ENCODE assay signal across 1 cellular context in genomic region chr6:158799051-158799792, GRCh38.
TF ChIP-seq lines count a peak whose summit lies in the region.

No MANE protein-coding gene starts in this region.

TF ChIP-seq in HepG2, 621 proteins besides CTCF, POLR2A, EP300 and RAD21 (continued from another document and continues in another):
- peak; percentile 65 for TF ChIP-seq FOXP4 (CRISPR knock-in tag; IDR thresholded peaks at IDR 0.05)
- 0 out of 2 replicates have a peak, but pooled peaks have one; percentile 51 for TF ChIP-seq NFIC (IDR thresholded peaks at IDR 0.05; ENCODE audit: low read length)
- TF ChIP-seq ARID5B (CRISPR knock-in tag; IDR thresholded peaks at IDR 0.05) = peak; percentile 87
- TF ChIP-seq ZBED4 (CRISPR knock-in tag; IDR thresholded peaks at IDR 0.05; ENCODE audit: borderline replicate concordance) = no peak; the same call in 1 of the 2 replicates
- peak; percentile 38 for TF ChIP-seq TEAD3 (CRISPR knock-in tag; optimal IDR thresholded peaks at IDR 0.05; ENCODE audit: borderline replicate concordance)
- peak; percentile 44; the same call in 1 of the 2 replicates for TF ChIP-seq BRF2 (CRISPR knock-in tag; IDR thresholded peaks at IDR 0.05)
- no peak for TF ChIP-seq SIX4 (CRISPR knock-in tag; IDR thresholded peaks at IDR 0.05)
- TF ChIP-seq ZNF816 (CRISPR knock-in tag; IDR thresholded peaks at IDR 0.05; ENCODE audit: borderline replicate concordance) = no peak; the same call in 1 of the 2 replicates
- TF ChIP-seq SNAPC4 (CRISPR knock-in tag; IDR thresholded peaks at IDR 0.05) = no peak
- TF ChIP-seq NCOA5 (CRISPR knock-in tag; IDR thresholded peaks at IDR 0.05) = no peak
- peak; percentile 51; the same call in 1 of the 2 replicates for TF ChIP-seq HNF1A (IDR thresholded peaks at IDR 0.05; ENCODE audit: low read depth)
- TF ChIP-seq HNF1A (CRISPR knock-in tag; IDR thresholded peaks at IDR 0.05; ENCODE audit: borderline replicate concordance) = no peak
- TF ChIP-seq ZBTB4 (CRISPR knock-in tag; IDR thresholded peaks at IDR 0.05; ENCODE audit: borderline replicate concordance) = 0 out of 2 replicates have a peak, but pooled peaks have one; percentile 35
- 0 out of 2 replicates have a peak, but pooled peaks have one; percentile 26 for TF ChIP-seq ATF2 (CRISPR knock-in tag; IDR thresholded peaks at IDR 0.05)
- TF ChIP-seq MAZ (IDR thresholded peaks at IDR 0.05; ENCODE audit: borderline replicate concordance, low read depth, low read length) = no peak
- 0 out of 2 replicates have a peak, but pooled peaks have one; percentile 21 for TF ChIP-seq MAZ (CRISPR knock-in tag; IDR thresholded peaks at IDR 0.05; ENCODE audit: low read depth)
- TF ChIP-seq RCOR2 (CRISPR knock-in tag; IDR thresholded peaks at IDR 0.05) = no peak
- TF ChIP-seq MTA1 (CRISPR knock-in tag; IDR thresholded peaks at IDR 0.05; ENCODE audit: borderline replicate concordance) = peak; percentile 68; the same call in 1 of the 2 replicates
- peak; percentile 28; the same call in 1 of the 2 replicates for TF ChIP-seq NCOA1 (CRISPR knock-in tag; IDR thresholded peaks at IDR 0.05)
- TF ChIP-seq JARID2 (CRISPR knock-in tag; IDR thresholded peaks at IDR 0.05; ENCODE audit: insufficient replicate concordance) = no peak
- no peak for TF ChIP-seq SOX13 (IDR thresholded peaks at IDR 0.05)
- peak in 1 of 2 experiments; percentile 31; a peak in 1 of 4 replicates for TF ChIP-seq SOX13 (CRISPR knock-in tag; conservative IDR thresholded peaks at IDR 0.05 in 1 of 2, IDR thresholded peaks at IDR 0.05 in 1 of 2)
